In genomic region chr17:82737981-82738877, GRCh38 we compare ENCODE assay signal across 13 cellular contexts. TPM values are rescaled to one million over a fixed set of nuclear protein-coding genes. Genes with fewer than 3 reads are reported as not detected.
DNase-seq lines count a peak whose midpoint lies in the region; ATAC-seq and TF ChIP-seq lines count a peak whose summit lies in the region.
"Had no signal": no experiment of that assay in that cellular context is flagged by ENCODE, and none has a peak within 500 bp of the region (broad histone marks: within the 10 kb centered on the region; RNA-seq: fewer than 3 reads in every experiment).

No MANE protein-coding gene starts in this region.

- ATAC-seq in right lobe of liver = peak; percentile 77 to 83 (median 80)
- ATAC-seq in HG03469 (IDR thresholded peaks at IDR 0.05; ENCODE audit: unreplicated experiment) = no peak

- DNase-seq in OCI-M1 (lab: John Stamatoyannopoulos, UW) = peak; percentile 91
- peak; percentile 74 for DNase-seq in fibroblast of mammary gland (ENCODE audit: low read depth)
- DNase-seq in right lobe of liver = peak; percentile 90 to 97 (median 96)
- DNase-seq in testis = peak; percentile 92
- DNase-seq in esophagus muscularis mucosa (ENCODE audit: extremely low spot score) = no peak
- DNase-seq in effector memory CD4-positive, alpha-beta T cell = no peak
- DNase-seq: CD4-positive, alpha-beta T cell; GOT3; NCI-H187; stimulated activated CD4-positive, alpha-beta T cell treated with anti-CD3 and anti-CD28 coated beads, Interleukin-15, amount 100 ng/mL, for 24 hours; stimulated activated CD8-positive, alpha-beta memory T cell treated with anti-CD3 and anti-CD28 coated beads, Interleukin-4, amount 100 ng/mL, for 48 hours had no signal

- TF ChIP-seq EP300 in esophagus muscularis mucosa (IDR thresholded peaks at IDR 0.05) = no peak

- H3K9me3 ChIP-seq in right lobe of liver (no peaks in the 10 kb centered on the region), testis (no peaks in the 10 kb centered on the region), esophagus muscularis mucosa (peaks cover 0 to 14% (median 2%) of the 10 kb centered on the region in 4 donors)
- peaks cover 5% of the 10 kb centered on the region for H3K9me3 ChIP-seq in effector memory CD4-positive, alpha-beta T cell (ENCODE audit: control insufficient read depth, low read length)

- H3K27me3 ChIP-seq in right lobe of liver (no peaks in the 10 kb centered on the region), testis (no peaks in the 10 kb centered on the region), esophagus muscularis mucosa (no peaks in the 10 kb centered on the region)
- H3K27me3 ChIP-seq in effector memory CD4-positive, alpha-beta T cell (replicated peaks; ENCODE audit: control insufficient read depth, insufficient read depth, low read length, poor library complexity, severe bottlenecking) = no peaks in the 10 kb centered on the region

- H3K4me1 ChIP-seq in right lobe of liver (peaks cover 0 to 47% (median 9%) of the 10 kb centered on the region in 4 donors), testis (peaks cover 16% of the 10 kb centered on the region), esophagus muscularis mucosa (peaks cover 10 to 35% (median 30%) of the 10 kb centered on the region in 4 donors)
- H3K4me1 ChIP-seq in effector memory CD4-positive, alpha-beta T cell (ENCODE audit: control insufficient read depth, insufficient read depth, low read length, poor library complexity, severe bottlenecking) = no peaks in the 10 kb centered on the region

- 30% methylated on average over 16 of the region's 25 CpGs for WGBS in right lobe of liver (ENCODE audit: insufficient coverage, low coverage, low lambda C conversion rate, missing lambda C conversion rate)
- WGBS in testis, 2 donors = 51 to 75% methylated on average over 21 to 25 of the region's 25 CpGs
- WGBS in esophagus muscularis mucosa = 83% methylated on average over 14 of the region's 25 CpGs

- H3K4me3 ChIP-seq in fibroblast of mammary gland (ENCODE audit: control insufficient read depth, low read depth, low read length) (no peak overlapping the region), right lobe of liver (no peak overlapping the region), testis (no peak overlapping the region), esophagus muscularis mucosa (no peak overlapping the region)
- no peak overlapping the region for H3K4me3 ChIP-seq in effector memory CD4-positive, alpha-beta T cell (ENCODE audit: insufficient read depth, low read depth, low read length, poor library complexity, severe bottlenecking)

- H3K36me3 ChIP-seq in right lobe of liver = peaks cover 0 to 32% (median 7%) of the 10 kb centered on the region in 4 donors
- no peaks in the 10 kb centered on the region for H3K36me3 ChIP-seq in testis (ENCODE audit: low read depth, missing control alignments)
- H3K36me3 ChIP-seq in esophagus muscularis mucosa = peaks cover 37 to 53% (median 48%) of the 10 kb centered on the region in 4 donors
- peaks cover 10% of the 10 kb centered on the region for H3K36me3 ChIP-seq in effector memory CD4-positive, alpha-beta T cell (ENCODE audit: control insufficient read depth, insufficient read depth, low read length)

- intact Hi-C loops in right lobe of liver (cut with DNase I) = no loop called here
- intact Hi-C loops in testis (cut with DNase I; ENCODE audit: low total_unique reads) = no loop called here
- intact Hi-C loops in esophagus muscularis mucosa (cut with DNase I) = no loop called here

- TF ChIP-seq POLR2A in right lobe of liver (IDR thresholded peaks at IDR 0.05) (no peak), testis (IDR thresholded peaks at IDR 0.05) (no peak), esophagus muscularis mucosa (IDR thresholded peaks at IDR 0.05; ENCODE audit: low read depth) (no peak)

- H3K27ac ChIP-seq in right lobe of liver (peak overlapping the region; percentile 29 to 89 (median 77)), testis (peak overlapping the region in 1 of 2 donors; percentile 8), esophagus muscularis mucosa (replicated peaks in 1 of 4) (no peak overlapping the region)
- no peak overlapping the region for H3K27ac ChIP-seq in effector memory CD4-positive, alpha-beta T cell (ENCODE audit: insufficient read depth, low read length, poor library complexity, severe bottlenecking)

- TF ChIP-seq CTCF in fibroblast of mammary gland (conservative IDR thresholded peaks at IDR 0.05; ENCODE audit: control insufficient read depth, insufficient read depth, low read depth, low read length) (no peak), right lobe of liver (IDR thresholded peaks at IDR 0.05) (no peak), testis (IDR thresholded peaks at IDR 0.05) (no peak), esophagus muscularis mucosa (IDR thresholded peaks at IDR 0.05) (no peak)

RNA-seq across cellular contexts. Expression of gene FN3K, which starts 2.8 kb away (rescaled TPM):
- total RNA-seq in right lobe of liver = 10 to 100 TPM; 29.6 to 61.6 (median 45.5) TPM
- total RNA-seq in testis = 10 to 100 TPM; 29.7 to 31.7 TPM
- 12.4 TPM for polyA plus RNA-seq in testis (ENCODE audit: insufficient read depth, low read depth, low replicate concordance)
- 10 to 100 TPM in 1 of 4 donors, 1 to 10 TPM in 3; 3.4 to 22.7 (median 6.5) TPM for total RNA-seq in esophagus muscularis mucosa
- polyA plus RNA-seq: IgD-negative memory B cell had no signal

RNA-seq across cellular contexts. Expression of gene TBCD, which starts 13.6 kb away (rescaled TPM):
- 10 to 100 TPM; 28.0 to 55.7 (median 41.3) TPM for total RNA-seq in right lobe of liver
- total RNA-seq in testis = 100 to 1,000 TPM; 115 to 128 TPM
- polyA plus RNA-seq in testis (ENCODE audit: insufficient read depth, low read depth, low replicate concordance) = 81.2 TPM
- total RNA-seq in esophagus muscularis mucosa = 10 to 100 TPM; 38.1 to 56.7 (median 53.6) TPM

RNA-seq across cellular contexts. Expression of gene FN3KRP, which starts 21.7 kb away (rescaled TPM):
- total RNA-seq in right lobe of liver = 10 to 100 TPM in 4 of 6 experiments, 1 to 10 TPM in 2; 7.6 to 24.8 (median 14.3) TPM
- total RNA-seq in testis = 10 to 100 TPM; 26.9 to 29.3 TPM
- polyA plus RNA-seq in testis (ENCODE audit: insufficient read depth, low read depth, low replicate concordance) = 30.2 TPM
- total RNA-seq in esophagus muscularis mucosa = 10 to 100 TPM; 11.5 to 27.5 (median 17.3) TPM

RNA-seq across cellular contexts. Expression of gene RAB40B, which starts 39.7 kb away (rescaled TPM):
- total RNA-seq in right lobe of liver = 10 to 100 TPM in 3 of 6 experiments, 1 to 10 TPM in 3; 3.7 to 12.5 (median 9.3) TPM
- total RNA-seq in testis = 10 to 100 TPM in 1 of 2 donors, 1 to 10 TPM in 1; 9.4 to 16.4 TPM
- 13.5 TPM for polyA plus RNA-seq in testis (ENCODE audit: insufficient read depth, low read depth, low replicate concordance)
- total RNA-seq in esophagus muscularis mucosa = 10 to 100 TPM in 3 of 4 donors, 1 to 10 TPM in 1; 6.2 to 24.3 (median 19.4) TPM

Comparison
In these comparisons a context has a peak if more than half of its experiments do, and no peak if none do; other contexts are left out.
1. DNase-seq: peak in OCI-M1 (single experiment), fibroblast of mammary gland (single experiment), right lobe of liver (3 of 3) and testis (single experiment); none in esophagus muscularis mucosa (single experiment) and effector memory CD4-positive, alpha-beta T cell (0 of 3).
2. H3K27ac ChIP-seq: peak in right lobe of liver (3 of 3); none in esophagus muscularis mucosa (0 of 4) and effector memory CD4-positive, alpha-beta T cell (single experiment).